25 cellular contexts compared by ENCODE assay signal in the genomic region with DNA sequence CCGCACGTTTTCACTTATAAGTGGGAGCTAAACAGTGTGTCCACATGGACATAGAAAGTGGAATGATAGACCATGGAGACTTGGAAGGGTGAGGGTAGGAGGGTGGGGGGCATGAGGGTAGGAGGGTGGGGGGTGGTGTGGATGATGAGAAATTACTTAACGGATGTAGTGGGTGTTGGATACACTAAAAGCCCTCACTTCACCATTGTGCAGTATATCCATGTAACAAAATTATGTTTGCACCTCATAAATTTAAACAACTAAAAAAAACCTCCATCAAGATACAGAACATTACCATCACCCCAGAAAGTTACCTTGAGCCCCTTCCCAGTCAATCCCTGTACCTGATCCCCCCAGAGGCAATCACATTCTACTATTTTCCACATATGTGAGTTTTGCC. TPM values are rescaled to one million over a fixed set of nuclear protein-coding genes. Genes with fewer than 3 reads are reported as not detected.
DNase-seq lines count a peak whose midpoint lies in the region; ATAC-seq and TF ChIP-seq lines count a peak whose summit lies in the region.
"Had no signal": no experiment of that assay in that cellular context is flagged by ENCODE, and none has a peak within 500 bp of the region (broad histone marks: within the 10 kb centered on the region; RNA-seq: fewer than 3 reads in every experiment).

No MANE protein-coding gene starts in this region.

- no peak overlapping the region for H3K4me3 ChIP-seq in neutrophil (ENCODE audit: low read depth in 1 of 2, low read length in 1 of 2)
- no peak overlapping the region for H3K4me3 ChIP-seq in subcutaneous abdominal adipose tissue (ENCODE audit: low read depth in 1 of 5, low read length in 5 of 5)
- H3K4me3 ChIP-seq: A549; BLaER1 treated with 17β-estradiol and CSF1 and Interleukin-3, amounts not matched to agents 10 nM and 100 nM; GM12878 had no signal

- H3K27me3 ChIP-seq in neutrophil (no peaks in the 10 kb centered on the region), subcutaneous abdominal adipose tissue (ENCODE audit: control insufficient read depth in 5 of 5, insufficient read depth in 4 of 5, low read length in 5 of 5) (no peaks in the 10 kb centered on the region)
- H3K27me3 ChIP-seq: BLaER1 treated with 17β-estradiol and CSF1 and Interleukin-3, amounts not matched to agents 10 nM and 100 nM had no signal

- no peak for ATAC-seq in activated T-cell treated with anti-CD3 and anti-CD28 coated beads, Interleukin-2, amount 50 U/mL, for 72 hours (replicated peaks in 1 of 2)
- ATAC-seq in natural killer cell treated with Interleukin-12 subunit alpha and Interleukin-12 subunit beta and Interleukin-15 and Interleukin-18, amount 100 ng/mL, for 72 hours = no peak
- no peak for ATAC-seq in natural killer cell
- ATAC-seq: A549, GM12878 had no signal

- peak overlapping the region; percentile 56 for H3K27ac Mint-ChIP-seq in activated T-cell treated with anti-CD3 and anti-CD28 coated beads, Interleukin-2, amount 50 U/mL, for 72 hours
- no peak overlapping the region for H3K27ac Mint-ChIP-seq in natural killer cell treated with Interleukin-12 subunit alpha and Interleukin-12 subunit beta and Interleukin-15 and Interleukin-18, amount 100 ng/mL, for 72 hours
- H3K27ac Mint-ChIP-seq in natural killer cell = no peak overlapping the region
- H3K27ac Mint-ChIP-seq: B cell; CD8-positive, alpha-beta memory T cell had no signal

- H3K27me3 Mint-ChIP-seq in activated T-cell treated with anti-CD3 and anti-CD28 coated beads, Interleukin-2, amount 50 U/mL, for 72 hours (ENCODE audit: low read depth) = no peaks in the 10 kb centered on the region
- no peaks in the 10 kb centered on the region for H3K27me3 Mint-ChIP-seq in natural killer cell treated with Interleukin-12 subunit alpha and Interleukin-12 subunit beta and Interleukin-15 and Interleukin-18, amount 100 ng/mL, for 72 hours
- no peaks in the 10 kb centered on the region for H3K27me3 Mint-ChIP-seq in natural killer cell (ENCODE audit: low read depth in 2 of 2)
- H3K27me3 Mint-ChIP-seq: B cell; CD4-positive, alpha-beta memory T cell; CD4-positive, CD25-positive, alpha-beta regulatory T cell; CD8-positive, alpha-beta memory T cell had no signal

- DNase-seq in activated T-cell treated with anti-CD3 and anti-CD28 coated beads, Interleukin-2, amount 50 U/mL, for 72 hours = no peak
- DNase-seq in activated T-cell treated with anti-CD3 and anti-CD28 coated beads for 4 hours = no peak
- peak; percentile 12 for DNase-seq in natural killer cell treated with Interleukin-12 subunit alpha and Interleukin-12 subunit beta and Interleukin-15 and Interleukin-18, amount 100 ng/mL, for 72 hours (ENCODE audit: low spot score)
- no peak for DNase-seq in natural killer cell
- no peak for DNase-seq in head of caudate nucleus
- no peak for DNase-seq in activated CD4-positive, alpha-beta T cell treated with anti-CD3 and anti-CD28 coated beads, Interleukin-2, amount 50 U/mL, for 4 hours
- DNase-seq: AML-193; CD4-positive, alpha-beta memory T cell; CD4-positive, CD25-positive, alpha-beta regulatory T cell; CD8-positive, alpha-beta memory T cell; COR-L47; DMS 273 treated with DMSO at 0.1 percent for 48 hours; DMS153; DMS53; DMS79; DND-41; EL; GDM1 had no signal

- peaks cover 10% of the 10 kb centered on the region for H3K4me1 Mint-ChIP-seq in activated T-cell treated with anti-CD3 and anti-CD28 coated beads, Interleukin-2, amount 50 U/mL, for 72 hours (ENCODE audit: low read depth)
- peaks cover 5 to 10% of the 10 kb centered on the region in 2 donors for H3K4me1 Mint-ChIP-seq in natural killer cell treated with Interleukin-12 subunit alpha and Interleukin-12 subunit beta and Interleukin-15 and Interleukin-18, amount 100 ng/mL, for 72 hours (ENCODE audit: low read depth in 2 of 2)
- peaks cover 0 to 4% of the 10 kb centered on the region in 2 donors for H3K4me1 Mint-ChIP-seq in natural killer cell
- H3K4me1 Mint-ChIP-seq: CD8-positive, alpha-beta memory T cell had no signal

- H3K9me3 ChIP-seq in neutrophil = no peaks in the 10 kb centered on the region
- H3K9me3 ChIP-seq in subcutaneous abdominal adipose tissue (ENCODE audit: control insufficient read depth in 5 of 5, low read length in 5 of 5) = no peaks in the 10 kb centered on the region
- H3K9me3 ChIP-seq: A549; BLaER1 treated with 17β-estradiol and CSF1 and Interleukin-3, amounts not matched to agents 10 nM and 100 nM had no signal

- H3K9me3 Mint-ChIP-seq in activated T-cell treated with anti-CD3 and anti-CD28 coated beads, Interleukin-2, amount 50 U/mL, for 72 hours = no peaks in the 10 kb centered on the region
- no peaks in the 10 kb centered on the region for H3K9me3 Mint-ChIP-seq in natural killer cell treated with Interleukin-12 subunit alpha and Interleukin-12 subunit beta and Interleukin-15 and Interleukin-18, amount 100 ng/mL, for 72 hours
- no peaks in the 10 kb centered on the region for H3K9me3 Mint-ChIP-seq in natural killer cell
- H3K9me3 Mint-ChIP-seq: CD4-positive, alpha-beta memory T cell; CD4-positive, CD25-positive, alpha-beta regulatory T cell; CD8-positive, alpha-beta memory T cell had no signal

- peak overlapping the region in 1 of 5 donors; percentile 2 for H3K9ac ChIP-seq in subcutaneous abdominal adipose tissue (ENCODE audit: low read length in 5 of 5)
- H3K9ac ChIP-seq: BLaER1 treated with 17β-estradiol and CSF1 and Interleukin-3, amounts not matched to agents 10 nM and 100 nM had no signal

- peaks cover 50 to 61% of the 10 kb centered on the region in 2 experiments for H3K4me1 ChIP-seq in neutrophil (ENCODE audit: control insufficient read depth in 1 of 2, insufficient read depth in 1 of 2, low read depth in 1 of 2, low read length in 1 of 2)
- H3K4me1 ChIP-seq in subcutaneous abdominal adipose tissue (ENCODE audit: control insufficient read depth in 5 of 5, insufficient read depth in 5 of 5, low read length in 5 of 5) = peaks cover 0 to 79% (median 59%) of the 10 kb centered on the region in 5 donors

- intact Hi-C loops in natural killer cell (cut with micrococcal nuclease) (no loop called here), head of caudate nucleus (cut with DNase I) (no loop called here)

- peak overlapping the region; percentile 12 for H3K27ac ChIP-seq in neutrophil
- H3K27ac ChIP-seq in subcutaneous abdominal adipose tissue (ENCODE audit: low read depth, low read length) = peak overlapping the region; percentile 42
- H3K27ac ChIP-seq: 22Rv1; A549; BLaER1 treated with 17β-estradiol and CSF1 and Interleukin-3, amounts not matched to agents 10 nM and 100 nM had no signal

- H3K36me3 ChIP-seq in neutrophil (peaks cover 23% of the 10 kb centered on the region), subcutaneous abdominal adipose tissue (ENCODE audit: control insufficient read depth in 5 of 5, insufficient read depth in 5 of 5, low read length in 5 of 5) (peaks cover 4 to 21% (median 15%) of the 10 kb centered on the region in 5 donors)

- peaks cover 0 to 1% of the 10 kb centered on the region in 2 donors for H3K36me3 Mint-ChIP-seq in activated T-cell treated with anti-CD3 and anti-CD28 coated beads, Interleukin-2, amount 50 U/mL, for 72 hours (ENCODE audit: insufficient read depth in 2 of 2)
- H3K36me3 Mint-ChIP-seq in natural killer cell treated with Interleukin-12 subunit alpha and Interleukin-12 subunit beta and Interleukin-15 and Interleukin-18, amount 100 ng/mL, for 72 hours = no peaks in the 10 kb centered on the region
- H3K36me3 Mint-ChIP-seq in natural killer cell = no peaks in the 10 kb centered on the region
- H3K36me3 Mint-ChIP-seq: CD8-positive, alpha-beta memory T cell had no signal

- TF ChIP-seq CTCF in natural killer cell (IDR thresholded peaks at IDR 0.05) (no peak), neutrophil (IDR thresholded peaks at IDR 0.05) (no peak)

- no peak overlapping the region for H3K4me3 Mint-ChIP-seq in activated T-cell treated with anti-CD3 and anti-CD28 coated beads, Interleukin-2, amount 50 U/mL, for 72 hours
- no peak overlapping the region for H3K4me3 Mint-ChIP-seq in natural killer cell treated with Interleukin-12 subunit alpha and Interleukin-12 subunit beta and Interleukin-15 and Interleukin-18, amount 100 ng/mL, for 72 hours
- no peak overlapping the region for H3K4me3 Mint-ChIP-seq in natural killer cell
- H3K4me3 Mint-ChIP-seq: B cell; CD4-positive, alpha-beta memory T cell; CD4-positive, CD25-positive, alpha-beta regulatory T cell; CD8-positive, alpha-beta memory T cell had no signal

RNA-seq across cellular contexts. Expression of a gene that starts 26.2 kb away (rescaled TPM):
- 10 to 100 TPM; 31.2 to 36.4 TPM for total RNA-seq in activated T-cell treated with anti-CD3 and anti-CD28 coated beads, Interleukin-2, amount 50 U/mL, for 72 hours
- 10 to 100 TPM; 71.3 to 78.1 TPM for total RNA-seq in natural killer cell treated with Interleukin-12 subunit alpha and Interleukin-12 subunit beta and Interleukin-15 and Interleukin-18, amount 100 ng/mL, for 72 hours
- 1 to 10 TPM; 1.6 to 9.4 (median 3.5) TPM for total RNA-seq in natural killer cell
